In genomic region chr12:130144256-130144655, GRCh38 we compare ENCODE assay signal across 8 cellular contexts. TPM values are rescaled to one million over a fixed set of nuclear protein-coding genes. Genes with fewer than 3 reads are reported as not detected.
"Had no signal": no experiment of that assay in that cellular context is flagged by ENCODE, and none has a peak within 500 bp of the region (broad histone marks: within the 10 kb centered on the region; RNA-seq: fewer than 3 reads in every experiment).

No MANE protein-coding gene starts in this region.

- ATAC-seq: GM23338 had no signal

- H3K4me3 ChIP-seq: GM23338 had no signal

- H3K9me3 Mint-ChIP-seq: H9 had no signal

- H3K4me3 Mint-ChIP-seq: GM23338, H9 had no signal

- H3K4me1 Mint-ChIP-seq: GM23338 had no signal

- DNase-seq: H9, HCEC 1CT, IMR-90 had no signal

- H3K27ac Mint-ChIP-seq: GM23338, H9 had no signal

- FAIRE-seq: H1, H54, HTR-8/SVneo had no signal

RNA-seq across cellular contexts. Expression of gene FZD10, which starts 18.0 kb away (rescaled TPM):
- total RNA-seq: HT-29, IMR-90 had no signal
